In genomic region chr17:45783593-45784292, GRCh38 we compare ENCODE assay signal across 10 cellular contexts. TPM values are rescaled to one million over a fixed set of nuclear protein-coding genes. Genes with fewer than 3 reads are reported as not detected.
DNase-seq lines count a peak whose midpoint lies in the region; ATAC-seq and TF ChIP-seq lines count a peak whose summit lies in the region.
"Had no signal": no experiment of that assay in that cellular context is flagged by ENCODE, and none has a peak within 500 bp of the region (broad histone marks: within the 10 kb centered on the region; RNA-seq: fewer than 3 reads in every experiment).

No MANE protein-coding gene starts in this region.

- H3K27ac ChIP-seq in gastrocnemius medialis: no peak overlapping the region

- peak; percentile 5 for DNase-seq in activated T-cell treated with anti-CD3 and anti-CD28 coated beads for 4 hours
- DNase-seq in activated T-cell treated with anti-CD3 and anti-CD28 coated beads, Interleukin-2, amount 50 U/mL, for 48 hours: no peak
- DNase-seq in activated CD4-positive, alpha-beta T cell treated with anti-CD3 and anti-CD28 coated beads for 48 hours: peak; percentile 12
- no peak for DNase-seq in Right ventricle myocardium superior
- no peak for DNase-seq in gastrocnemius medialis
- DNase-seq in COLO829 (ENCODE audit: low spot score): no peak

- H3K4me1 ChIP-seq in gastrocnemius medialis: peaks cover 9 to 19% of the 10 kb centered on the region in 2 donors

- no peak for TF ChIP-seq POLR2A in gastrocnemius medialis (IDR thresholded peaks at IDR 0.05)

- H3K9me3 ChIP-seq in gastrocnemius medialis: no peaks in the 10 kb centered on the region

- peak; percentile 45 for ATAC-seq in Right ventricle myocardium superior (ENCODE audit: poor library complexity)
- ATAC-seq in gastrocnemius medialis: no peak
- no peak for ATAC-seq in HG03025 (IDR thresholded peaks at IDR 0.05; ENCODE audit: low FRiP score, unreplicated experiment)
- no peak for ATAC-seq in HG02870 (IDR thresholded peaks at IDR 0.05; ENCODE audit: unreplicated experiment)

- H3K27me3 ChIP-seq in gastrocnemius medialis: peaks cover 26 to 40% (median 36%) of the 10 kb centered on the region in 3 donors

- H3K4me3 ChIP-seq in gastrocnemius medialis: peak overlapping the region; percentile 55 to 65 (median 58)

- TF ChIP-seq CTCF in gastrocnemius medialis (IDR thresholded peaks at IDR 0.05 in 4 of 5, conservative IDR thresholded peaks at IDR 0.05 in 1 of 5): no peak

- intact Hi-C loops in Right ventricle myocardium superior (cut with DNase I) (no loop called here), gastrocnemius medialis (cut with DNase I; ENCODE audit: low total_unique reads) (no loop called here)

- no peaks in the 10 kb centered on the region for H3K36me3 ChIP-seq in gastrocnemius medialis

- in situ Hi-C loops in gastrocnemius medialis (cut with MboI; ENCODE audit: low sequenced_read_pairs in 4 of 4): no loop called here

RNA-seq across cellular contexts. Expression of gene CRHR1, which starts 0.4 kb away (rescaled TPM):
- total RNA-seq in Right ventricle myocardium superior (not detected), gastrocnemius medialis (not detected)
- total RNA-seq: mononuclear cell; T-helper 1 cell treated with Interleukin-12 subunit alpha and Interleukin-12 subunit beta and Interleukin-4 antibody, amounts not matched to agents 30 ng/mL and 1 ng/mL, for 36 hours had no signal

Comparison
In these comparisons a context has a peak if more than half of its experiments do, and no peak if none do; other contexts are left out.
1. DNase-seq: peak in activated T-cell treated with anti-CD3 and anti-CD28 coated beads for 4 hours (single experiment) and activated CD4-positive, alpha-beta T cell treated with anti-CD3 and anti-CD28 coated beads for 48 hours (single experiment); none in activated T-cell treated with anti-CD3 and anti-CD28 coated beads, Interleukin-2, amount 50 U/mL, for 48 hours (0 of 2), Right ventricle myocardium superior (single experiment), gastrocnemius medialis (0 of 2) and COLO829 (single experiment).